24 cellular contexts compared by ENCODE assay signal in genomic region chrX:41019041-41019392, GRCh38.
DNase-seq lines count a peak whose midpoint lies in the region; ATAC-seq, FAIRE-seq and TF ChIP-seq lines count a peak whose summit lies in the region.
"Had no signal": no experiment of that assay in that cellular context is flagged by ENCODE, and none has a peak within 500 bp of the region (broad histone marks: within the 10 kb centered on the region; RNA-seq: fewer than 3 reads in every experiment).

No MANE protein-coding gene starts in this region.

- no peaks in the 10 kb centered on the region for H4K20me1 ChIP-seq in astrocyte (ENCODE audit: insufficient read depth, low read length)

- H2AFZ ChIP-seq in astrocyte (ENCODE audit: low read depth, low read length): peak overlapping the region; percentile 63
- peak overlapping the region; percentile 57 for H2AFZ ChIP-seq in neuron (ENCODE audit: low read depth, low read length)

- intact Hi-C loops in Right ventricle myocardium inferior (cut with DNase I): no loop called here

- no peaks in the 10 kb centered on the region for H3K79me2 ChIP-seq in astrocyte (ENCODE audit: insufficient read depth, low read length)

- no peaks in the 10 kb centered on the region for H3K4me1 ChIP-seq in astrocyte (ENCODE audit: insufficient read depth, low read length)
- peaks cover 6% of the 10 kb centered on the region for H3K4me1 ChIP-seq in iPS-15b (ENCODE audit: control insufficient read depth, insufficient read depth, low read length)
- H3K4me1 ChIP-seq in neuron (ENCODE audit: insufficient read depth, low read length): peaks cover 7% of the 10 kb centered on the region
- H3K4me1 ChIP-seq: Peyer's patch, SJCRH30 had no signal

- no peak for ATAC-seq in GM19397 (IDR thresholded peaks at IDR 0.05; ENCODE audit: unreplicated experiment)
- no peak for ATAC-seq in Right ventricle myocardium inferior
- ATAC-seq: HCT116 had no signal

- no peak for TF ChIP-seq CTCF in astrocyte (IDR thresholded peaks at IDR 0.05; ENCODE audit: insufficient read depth, low read depth, low read length)
- TF ChIP-seq CTCF in coronary artery (IDR thresholded peaks at IDR 0.05): no peak

- H3K4me3 Mint-ChIP-seq in astrocyte (ENCODE audit: unreplicated experiment): no peak overlapping the region
- H3K4me3 Mint-ChIP-seq: CD8-positive, alpha-beta memory T cell had no signal

- no peak overlapping the region for H3K4me2 ChIP-seq in astrocyte (ENCODE audit: low read length)

- H3K9me3 ChIP-seq in astrocyte (ENCODE audit: insufficient read depth, low read depth, low read length): no peaks in the 10 kb centered on the region
- peaks cover 2% of the 10 kb centered on the region for H3K9me3 ChIP-seq in iPS-15b (ENCODE audit: control insufficient read depth, insufficient read depth, low read length)
- H3K9me3 ChIP-seq in neuron (ENCODE audit: low read length): no peaks in the 10 kb centered on the region
- H3K9me3 ChIP-seq: Peyer's patch, SJCRH30 had no signal

- DNase-seq in H7: peak; percentile 30
- no peak for DNase-seq in astrocyte (ENCODE audit: low read depth)
- no peak for DNase-seq in DMS114 treated with DMSO at 0.1 percent for 48 hours (lab: John Stamatoyannopoulos, UW; ENCODE audit: unreplicated experiment)
- DNase-seq in coronary artery (ENCODE audit: low spot score): no peak
- no peak for DNase-seq in Right ventricle myocardium inferior (ENCODE audit: missing footprints)
- DNase-seq: 8988T; Calu3; CD8-positive, alpha-beta memory T cell; NCI-H1105 treated with DMSO at 0.1 percent for 48 hours; NCI-H2029 treated with DMSO at 0.1 percent for 48 hours; NCI-H226; NCI-H510A treated with DMSO at 0.1 percent for 48 hours; NCI-H774; NK-92 treated with Interleukin-12 subunit alpha and Interleukin-12 subunit beta, amount 100 ng/mL, for 24 hours; Peyer's patch; SJCRH30 had no signal

- H3K36me3 Mint-ChIP-seq in astrocyte (ENCODE audit: low read depth, unreplicated experiment): no peaks in the 10 kb centered on the region
- H3K36me3 Mint-ChIP-seq: CD8-positive, alpha-beta memory T cell had no signal

- H3K27me3 Mint-ChIP-seq in astrocyte (ENCODE audit: low read depth, unreplicated experiment): no peaks in the 10 kb centered on the region

- no peak overlapping the region for H3K27ac Mint-ChIP-seq in astrocyte (ENCODE audit: unreplicated experiment)
- H3K27ac Mint-ChIP-seq: CD8-positive, alpha-beta memory T cell had no signal

- no peak for FAIRE-seq in astrocyte (lab: Jason Lieb, UNC)
- FAIRE-seq: G401.6, GM18507 had no signal

- no peaks in the 10 kb centered on the region for H3K27me3 ChIP-seq in H7 (ENCODE audit: control insufficient read depth, insufficient read depth, low read length)
- no peaks in the 10 kb centered on the region for H3K27me3 ChIP-seq in astrocyte (ENCODE audit: insufficient read depth, low read length)
- no peaks in the 10 kb centered on the region for H3K27me3 ChIP-seq in iPS-15b (ENCODE audit: control insufficient read depth, insufficient read depth, low read length)
- no peaks in the 10 kb centered on the region for H3K27me3 ChIP-seq in neuron (ENCODE audit: insufficient read depth, low read length)
- H3K27me3 ChIP-seq: Peyer's patch, SJCRH30 had no signal

- no peaks in the 10 kb centered on the region for H3K36me3 ChIP-seq in H7 (replicated peaks; ENCODE audit: control insufficient read depth, insufficient read depth, low read length)
- no peaks in the 10 kb centered on the region for H3K36me3 ChIP-seq in astrocyte (ENCODE audit: insufficient read depth, low read length)
- H3K36me3 ChIP-seq in iPS-15b (ENCODE audit: control insufficient read depth, insufficient read depth, low read length): no peaks in the 10 kb centered on the region
- H3K36me3 ChIP-seq in neuron (ENCODE audit: insufficient read depth, low read length): no peaks in the 10 kb centered on the region
- H3K36me3 ChIP-seq: Peyer's patch, SJCRH30 had no signal

- H3K27ac ChIP-seq in astrocyte (ENCODE audit: low read depth, low read length) (no peak overlapping the region), coronary artery (no peak overlapping the region)
- H3K27ac ChIP-seq: C4-2B, HL-60, Peyer's patch, SJCRH30 had no signal

- H3K4me3 ChIP-seq in H7 (ENCODE audit: insufficient read depth, low read depth, low read length) (no peak overlapping the region), astrocyte (ENCODE audit: insufficient read depth, low read depth, low read length) (no peak overlapping the region), iPS-15b (ENCODE audit: low read depth, low read length) (no peak overlapping the region), neuron (ENCODE audit: low read length) (no peak overlapping the region), coronary artery (no peak overlapping the region)
- H3K4me3 ChIP-seq: Peyer's patch, SJCRH30 had no signal

- H3K9me3 Mint-ChIP-seq in astrocyte (ENCODE audit: unreplicated experiment): no peaks in the 10 kb centered on the region

- H3K4me1 Mint-ChIP-seq in astrocyte (ENCODE audit: low read depth, unreplicated experiment): no peaks in the 10 kb centered on the region
- H3K4me1 Mint-ChIP-seq: CD8-positive, alpha-beta memory T cell had no signal

- no peak overlapping the region for H3K9ac ChIP-seq in astrocyte (ENCODE audit: low read length)
- H3K9ac ChIP-seq in iPS-15b (ENCODE audit: low read depth, low read length): peak overlapping the region; percentile 51
